ENCODE assay signal across 15 cellular contexts in the genomic region with DNA sequence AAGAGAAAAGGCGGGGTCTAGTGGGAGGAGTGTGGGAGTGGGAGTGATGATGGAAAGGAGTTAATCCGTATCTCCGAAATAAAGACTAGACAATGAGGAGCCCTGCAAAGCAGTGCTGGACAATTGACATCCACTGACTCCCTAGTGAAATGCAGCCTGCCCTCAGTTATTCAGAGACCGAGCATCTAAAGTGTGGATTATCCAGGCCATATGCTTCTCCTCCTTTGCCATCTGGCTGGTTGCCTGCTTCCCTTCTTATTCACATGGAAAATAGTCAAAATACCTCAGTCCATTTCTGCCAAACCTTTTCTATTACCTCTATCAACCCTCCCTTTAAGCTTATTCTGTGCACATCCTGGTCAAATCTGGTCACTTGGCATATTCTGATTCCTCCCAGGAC.
DNase-seq lines count a peak whose midpoint lies in the region; FAIRE-seq and TF ChIP-seq lines count a peak whose summit lies in the region.
"Had no signal": no experiment of that assay in that cellular context is flagged by ENCODE, and none has a peak within 500 bp of the region (broad histone marks: within the 10 kb centered on the region; RNA-seq: fewer than 3 reads in every experiment).

No MANE protein-coding gene starts in this region.

- TF ChIP-seq CTCF in D721Med (IDR thresholded peaks at IDR 0.05; ENCODE audit: insufficient read depth, missing control alignments): no peak
- no peak for TF ChIP-seq CTCF in glutamatergic neuron (IDR thresholded peaks at IDR 0.05; ENCODE audit: partially characterized antibody, unreplicated experiment)

- FAIRE-seq in D721Med (lab: Jason Lieb, UNC): peak; percentile 94

- POLR2A ChIA-PET in activated CD4-positive, alpha-beta T cell treated with anti-CD3 and anti-CD28 coated beads, Interleukin-2, amount 10 ng/mL, durations not matched to agents 7 days and 5 days (lab: Charles Lee): no interaction called here

- no peak for DNase-seq in D721Med (ENCODE audit: insufficient read length, low spot score)
- peak; percentile 67 for DNase-seq in NCI-H1694 treated with DMSO at 0.1 percent for 48 hours (lab: John Stamatoyannopoulos, UW)
- peak; percentile 97 for DNase-seq in NCI-H82 treated with DMSO at 0.1 percent for 48 hours (lab: John Stamatoyannopoulos, UW; ENCODE audit: unreplicated experiment)
- DNase-seq in glutamatergic neuron: no peak
- DNase-seq in activated CD4-positive, alpha-beta T cell treated with anti-CD3 and anti-CD28 coated beads, Interleukin-2, amount 10 ng/mL, durations not matched to agents 7 days and 5 days: no peak
- DNase-seq in HK-2 (ENCODE audit: unreplicated experiment): no peak
- no peak for DNase-seq in HCEC 1CT
- no peak for DNase-seq in NCI-H146 treated with DMSO at 0.1 percent for 48 hours (lab: John Stamatoyannopoulos, UW; ENCODE audit: unreplicated experiment)
- DNase-seq: CD8-positive, alpha-beta memory T cell; EL; MV-4-11; NCI-H1436; NCI-H2081 treated with DMSO at 0.1 percent for 48 hours; NCI-H2227 treated with DMSO at 0.1 percent for 48 hours; NCI-H774 had no signal

- H3K36me3 Mint-ChIP-seq in glutamatergic neuron (ENCODE audit: unreplicated experiment): no peaks in the 10 kb centered on the region
- H3K36me3 Mint-ChIP-seq in activated CD4-positive, alpha-beta T cell treated with anti-CD3 and anti-CD28 coated beads, Interleukin-2, amount 10 ng/mL, durations not matched to agents 7 days and 5 days (ENCODE audit: low read depth): no peaks in the 10 kb centered on the region

- H3K27me3 Mint-ChIP-seq in glutamatergic neuron (ENCODE audit: unreplicated experiment): no peaks in the 10 kb centered on the region
- H3K27me3 Mint-ChIP-seq in activated CD4-positive, alpha-beta T cell treated with anti-CD3 and anti-CD28 coated beads, Interleukin-2, amount 10 ng/mL, durations not matched to agents 7 days and 5 days: no peaks in the 10 kb centered on the region
- H3K27me3 Mint-ChIP-seq: CD8-positive, alpha-beta memory T cell had no signal

- H3K27ac Mint-ChIP-seq in glutamatergic neuron (ENCODE audit: unreplicated experiment): peak overlapping the region; percentile 93
- H3K27ac Mint-ChIP-seq in activated CD4-positive, alpha-beta T cell treated with anti-CD3 and anti-CD28 coated beads, Interleukin-2, amount 10 ng/mL, durations not matched to agents 7 days and 5 days: no peak overlapping the region

- H3K4me3 Mint-ChIP-seq in glutamatergic neuron (ENCODE audit: unreplicated experiment): peak overlapping the region; percentile 59
- no peak overlapping the region for H3K4me3 Mint-ChIP-seq in activated CD4-positive, alpha-beta T cell treated with anti-CD3 and anti-CD28 coated beads, Interleukin-2, amount 10 ng/mL, durations not matched to agents 7 days and 5 days
- H3K4me3 Mint-ChIP-seq: CD8-positive, alpha-beta memory T cell had no signal

- no peaks in the 10 kb centered on the region for H3K9me3 Mint-ChIP-seq in glutamatergic neuron (ENCODE audit: unreplicated experiment)
- H3K9me3 Mint-ChIP-seq in activated CD4-positive, alpha-beta T cell treated with anti-CD3 and anti-CD28 coated beads, Interleukin-2, amount 10 ng/mL, durations not matched to agents 7 days and 5 days: no peaks in the 10 kb centered on the region
- H3K9me3 Mint-ChIP-seq: CD8-positive, alpha-beta memory T cell had no signal

- H3K4me1 Mint-ChIP-seq in glutamatergic neuron (ENCODE audit: low read depth, unreplicated experiment): peaks cover 35% of the 10 kb centered on the region
- no peaks in the 10 kb centered on the region for H3K4me1 Mint-ChIP-seq in activated CD4-positive, alpha-beta T cell treated with anti-CD3 and anti-CD28 coated beads, Interleukin-2, amount 10 ng/mL, durations not matched to agents 7 days and 5 days

- CTCF ChIA-PET in activated CD4-positive, alpha-beta T cell treated with anti-CD3 and anti-CD28 coated beads, Interleukin-2, amount 10 ng/mL, durations not matched to agents 7 days and 5 days (lab: Charles Lee): no interaction called here

Comparison
In these comparisons a context has a peak if more than half of its experiments do, and no peak if none do; other contexts are left out.
1. DNase-seq: peak in NCI-H1694 treated with DMSO at 0.1 percent for 48 hours (single experiment) and NCI-H82 treated with DMSO at 0.1 percent for 48 hours (single experiment); none in D721Med (single experiment), glutamatergic neuron (single experiment), activated CD4-positive, alpha-beta T cell treated with anti-CD3 and anti-CD28 coated beads, Interleukin-2, amount 10 ng/mL, durations not matched to agents 7 days and 5 days (single experiment), HK-2 (single experiment), HCEC 1CT (single experiment) and NCI-H146 treated with DMSO at 0.1 percent for 48 hours (single experiment).